Comparison of ENCODE assay signal across 1 cellular context in genomic region chr14:40954448-40955138, GRCh38.
TF ChIP-seq lines count a peak whose summit lies in the region.

No MANE protein-coding gene starts in this region.

TF ChIP-seq in H1, 55 proteins besides CTCF, POLR2A, EP300 and RAD21:
- peak; percentile 76 for TF ChIP-seq YY1 (IDR thresholded peaks at IDR 0.05; ENCODE audit: low read depth, low read length)
